In genomic region chr17:45302649-45303173, GRCh38 we compare ENCODE assay signal across 1 cellular context.
TF ChIP-seq lines count a peak whose summit lies in the region.

No MANE protein-coding gene starts in this region.

TF ChIP-seq in GM12878, 131 proteins besides CTCF, POLR2A, EP300 and RAD21 (continued from another document and continues in another):
- peak; percentile 42 for TF ChIP-seq SP1 (IDR thresholded peaks at IDR 0.05; ENCODE audit: low read depth, low read length)
- TF ChIP-seq TCF7 (IDR thresholded peaks at IDR 0.05; ENCODE audit: borderline replicate concordance): peak; percentile 61; the same call in 1 of the 2 replicates
- no peak for TF ChIP-seq USF2 (IDR thresholded peaks at IDR 0.05; ENCODE audit: borderline replicate concordance, low read depth, low read length)
- TF ChIP-seq PAX8 (IDR thresholded peaks at IDR 0.05): no peak
- TF ChIP-seq MAX (IDR thresholded peaks at IDR 0.05; ENCODE audit: low read depth, low read length): peak; percentile 49; the same call in 1 of the 2 replicates
- TF ChIP-seq NBN (IDR thresholded peaks at IDR 0.05): 0 out of 2 replicates have a peak, but pooled peaks have one; percentile 57
- no peak for TF ChIP-seq IRF5 (IDR thresholded peaks at IDR 0.05; ENCODE audit: borderline replicate concordance)
- peak; percentile 47 for TF ChIP-seq PBX3 (IDR thresholded peaks at IDR 0.05; ENCODE audit: insufficient replicate concordance, low read depth, low read length)
- peak; percentile 61; the same call in 1 of the 2 replicates for TF ChIP-seq TCF3 (IDR thresholded peaks at IDR 0.05; ENCODE audit: borderline replicate concordance, insufficient read depth, low read depth, low read length)
- TF ChIP-seq SPI1 (IDR thresholded peaks at IDR 0.05; ENCODE audit: borderline replicate concordance, insufficient read depth, low read depth, low read length): no peak
- TF ChIP-seq CUX1 (IDR thresholded peaks at IDR 0.05; ENCODE audit: insufficient replicate concordance, low read depth, low read length): no peak
- TF ChIP-seq SUPT20H (IDR thresholded peaks at IDR 0.05; ENCODE audit: borderline replicate concordance, control insufficient read depth, low read depth, low read length): no peak
- no peak for TF ChIP-seq CHD1 (IDR thresholded peaks at IDR 0.05; ENCODE audit: low read depth, low read length)
- TF ChIP-seq RBBP5 (conservative IDR thresholded peaks at IDR 0.05): no peak
- TF ChIP-seq FOXM1 (IDR thresholded peaks at IDR 0.05; ENCODE audit: low read depth, low read length): peak; percentile 15; the same call in 1 of the 2 replicates
- peak; percentile 73 for TF ChIP-seq RELB (IDR thresholded peaks at IDR 0.05; ENCODE audit: low read depth)
- TF ChIP-seq SREBF1 (IDR thresholded peaks at IDR 0.05; ENCODE audit: low read length): no peak
- TF ChIP-seq ATF2 (IDR thresholded peaks at IDR 0.05; ENCODE audit: low read length): peak; percentile 34; the same call in 1 of the 2 replicates
- no peak; the same call in 1 of the 2 replicates for TF ChIP-seq CREB1 (IDR thresholded peaks at IDR 0.05; ENCODE audit: low read depth)
- TF ChIP-seq MEF2A (IDR thresholded peaks at IDR 0.05; ENCODE audit: insufficient read depth, low read depth, low read length): peak; percentile 73; the same call in 1 of the 2 replicates
- TF ChIP-seq EGR1 (IDR thresholded peaks at IDR 0.05; ENCODE audit: borderline replicate concordance in 1 of 2, low read depth in 2 of 2, low read length in 2 of 2): peak in 1 of 2 experiments; percentile 34; a peak in 1 of 3 replicates
- TF ChIP-seq ZNF384 (IDR thresholded peaks at IDR 0.05; ENCODE audit: borderline replicate concordance, low read depth, low read length): no peak
- peak; percentile 45 for TF ChIP-seq SKIL (IDR thresholded peaks at IDR 0.05; ENCODE audit: low read depth, poor library complexity, severe bottlenecking)
- TF ChIP-seq MTA3 (IDR thresholded peaks at IDR 0.05; ENCODE audit: borderline replicate concordance, low read length): no peak
- no peak for TF ChIP-seq CBX3 (IDR thresholded peaks at IDR 0.05; ENCODE audit: borderline replicate concordance, low read depth)
- no peak for TF ChIP-seq TBL1XR1 (IDR thresholded peaks at IDR 0.05; ENCODE audit: low read depth, low read length)
- 0 out of 2 replicates have a peak, but pooled peaks have one; percentile 44 for TF ChIP-seq YY1 (IDR thresholded peaks at IDR 0.05; ENCODE audit: low read depth, low read length)
- TF ChIP-seq ZNF687 (IDR thresholded peaks at IDR 0.05): peak; percentile 88
- peak; percentile 82 to 90 for TF ChIP-seq BHLHE40 (IDR thresholded peaks at IDR 0.05; ENCODE audit: borderline replicate concordance in 1 of 2, low read depth in 2 of 2, low read length in 1 of 2)
- TF ChIP-seq SIN3A (IDR thresholded peaks at IDR 0.05; ENCODE audit: low read depth, low read length): no peak
- TF ChIP-seq RELA (IDR thresholded peaks at IDR 0.05; ENCODE audit: borderline replicate concordance, partially characterized antibody): no peak
- no peak for TF ChIP-seq ATF3 (IDR thresholded peaks at IDR 0.05; ENCODE audit: borderline replicate concordance, extremely low read depth, low read depth, low read length)
- peak; percentile 28; the same call in 1 of the 2 replicates for TF ChIP-seq GABPA (IDR thresholded peaks at IDR 0.05; ENCODE audit: low read depth)
- TF ChIP-seq NR2C1 (IDR thresholded peaks at IDR 0.05): no peak
- no peak for TF ChIP-seq ZSCAN29 (IDR thresholded peaks at IDR 0.05)
- peak; percentile 13; the same call in 1 of the 2 replicates for TF ChIP-seq JUNB (IDR thresholded peaks at IDR 0.05)
- no peak for TF ChIP-seq KLF5 (IDR thresholded peaks at IDR 0.05; ENCODE audit: partially characterized antibody)
- TF ChIP-seq ELK1 (IDR thresholded peaks at IDR 0.05; ENCODE audit: low read depth, low read length): no peak
- TF ChIP-seq NFYA (IDR thresholded peaks at IDR 0.05; ENCODE audit: borderline replicate concordance, low read depth, low read length): no peak
